41 cellular contexts compared by ENCODE assay signal in genomic region chr13:109139346-109139745, GRCh38.
"Had no signal": no experiment of that assay in that cellular context is flagged by ENCODE, and none has a peak within 500 bp of the region (broad histone marks: within the 10 kb centered on the region; RNA-seq: fewer than 3 reads in every experiment).

No MANE protein-coding gene starts in this region.

- H3K9me3 ChIP-seq: adrenal gland, ascending aorta, body of pancreas, breast epithelium had no signal

- H3K27me3 Mint-ChIP-seq: central memory CD8-positive, alpha-beta T cell had no signal

- DNase-seq: activated effector memory CD4-positive, alpha-beta T cell treated with anti-CD3 and anti-CD28 coated beads, Interleukin-2, amount 50 U/mL, for 16 hours; activated effector memory CD4-positive, alpha-beta T cell treated with Interleukin-2 at 50 U/mL for 16 hours; activated gamma-delta T cell; activated gamma-delta T cell treated with Interleukin-2 at 50 U/mL for 16 hours; activated naive CD4-positive, alpha-beta T cell; activated naive CD4-positive, alpha-beta T cell treated with anti-CD3 and anti-CD28 coated beads for 36 hours; activated naive CD4-positive, alpha-beta T cell treated with anti-CD3 and anti-CD28 coated beads, Interleukin-2, amount 10 ng/mL, durations not matched to agents 7 days and 5 days; activated naive CD4-positive, alpha-beta T cell treated with anti-CD3 and anti-CD28 coated beads, Interleukin-2, amount 50 U/mL, for 16 hours; activated naive CD4-positive, alpha-beta T cell treated with Interleukin-2 at 50 U/mL for 16 hours; activated naive CD8-positive, alpha-beta T cell treated with anti-CD3 and anti-CD28 coated beads for 36 hours; activated naive CD8-positive, alpha-beta T cell treated with anti-CD3 and anti-CD28 coated beads, Interleukin-2, amount 10 ng/mL, durations not matched to agents 7 days and 5 days; activated naive CD8-positive, alpha-beta T cell treated with anti-CD3 and anti-CD28 coated beads, Interleukin-2, amount 50 U/mL, for 24 hours; activated T-cell treated with anti-CD3 and anti-CD28 coated beads for 4 hours; activated T-cell treated with anti-CD3 and anti-CD28 coated beads, Interleukin-2, amount 50 U/mL, for 1 hour; activated T-cell treated with anti-CD3 and anti-CD28 coated beads, Interleukin-2, amount 50 U/mL, for 24 hours; activated T-cell treated with anti-CD3 and anti-CD28 coated beads, Interleukin-2, amount 50 U/mL, for 4 hours; activated T-cell treated with anti-CD3 and anti-CD28 coated beads, Interleukin-2, amount 50 U/mL, for 48 hours; activated T-cell treated with anti-CD3 and anti-CD28 coated beads, Interleukin-2, amount 50 U/mL, for 72 hours; adrenal gland; amniotic stem cell; amygdala; anterior cingulate cortex; aorta; body of pancreas; brain microvascular endothelial cell; caudate nucleus; central memory CD4-positive, alpha-beta T cell; cerebellar nuclear complex had no signal

- H3K4me3 ChIP-seq: ascending aorta, body of pancreas, cardiac muscle cell had no signal

- H3K4me3 Mint-ChIP-seq: activated naive CD4-positive, alpha-beta T cell treated with anti-CD3 and anti-CD28 coated beads for 36 hours; activated naive CD4-positive, alpha-beta T cell treated with anti-CD3 and anti-CD28 coated beads, Interleukin-2, amount 10 ng/mL, durations not matched to agents 7 days and 5 days; activated naive CD4-positive, alpha-beta T cell treated with anti-CD3 and anti-CD28 coated beads, Interleukin-2, amount 50 U/mL, for 24 hours; activated naive CD8-positive, alpha-beta T cell; activated naive CD8-positive, alpha-beta T cell treated with anti-CD3 and anti-CD28 coated beads for 36 hours; activated naive CD8-positive, alpha-beta T cell treated with anti-CD3 and anti-CD28 coated beads, Interleukin-2, amount 10 ng/mL, durations not matched to agents 7 days and 5 days; activated naive CD8-positive, alpha-beta T cell treated with anti-CD3 and anti-CD28 coated beads, Interleukin-2, amount 50 U/mL, for 24 hours; activated T-cell treated with anti-CD3 and anti-CD28 coated beads, Interleukin-2, amount 50 U/mL, for 24 hours; activated T-cell treated with anti-CD3 and anti-CD28 coated beads, Interleukin-2, amount 50 U/mL, for 4 hours; activated T-cell treated with anti-CD3 and anti-CD28 coated beads, Interleukin-2, amount 50 U/mL, for 72 hours; activated T-helper 1 cell treated with anti-CD3 and anti-CD28 coated beads, Interleukin-12 subunit alpha, Interleukin-12 subunit beta, Interleukin-2, Interleukin-4 antibody, amounts not matched to agents 30 ng/mL and 10 ng/mL and 1 ng/mL, durations not matched to agents 14 hours and 24 hours and 36 hours; activated T-helper 17 cell treated with anti-CD3 and anti-CD28 coated beads, Interleukin-2, amount 50 U/mL, for 72 hours; brain; central memory CD8-positive, alpha-beta T cell had no signal

- H3K9me3 Mint-ChIP-seq: activated naive CD4-positive, alpha-beta T cell treated with anti-CD3 and anti-CD28 coated beads for 36 hours; activated naive CD4-positive, alpha-beta T cell treated with anti-CD3 and anti-CD28 coated beads, Interleukin-2, amount 10 ng/mL, durations not matched to agents 7 days and 5 days; activated naive CD4-positive, alpha-beta T cell treated with anti-CD3 and anti-CD28 coated beads, Interleukin-2, amount 50 U/mL, for 24 hours; activated naive CD4-positive, alpha-beta T cell treated with anti-CD3 and anti-CD28 coated beads, Interleukin-2, amount 50 U/mL, for 72 hours; activated naive CD8-positive, alpha-beta T cell treated with anti-CD3 and anti-CD28 coated beads for 36 hours; activated naive CD8-positive, alpha-beta T cell treated with anti-CD3 and anti-CD28 coated beads, Interleukin-2, amount 10 ng/mL, durations not matched to agents 7 days and 5 days; activated naive CD8-positive, alpha-beta T cell treated with anti-CD3 and anti-CD28 coated beads, Interleukin-2, amount 50 U/mL, for 24 hours; activated T-cell treated with anti-CD3 and anti-CD28 coated beads, Interleukin-2, amount 50 U/mL, for 24 hours; activated T-cell treated with anti-CD3 and anti-CD28 coated beads, Interleukin-2, amount 50 U/mL, for 4 hours; activated T-cell treated with anti-CD3 and anti-CD28 coated beads, Interleukin-2, amount 50 U/mL, for 72 hours; activated T-helper 1 cell treated with anti-CD3 and anti-CD28 coated beads, Interleukin-12 subunit alpha, Interleukin-12 subunit beta, Interleukin-2, Interleukin-4 antibody, amounts not matched to agents 30 ng/mL and 10 ng/mL and 1 ng/mL, durations not matched to agents 14 hours and 24 hours and 36 hours; activated T-helper 17 cell treated with anti-CD3 and anti-CD28 coated beads, Interleukin-2, amount 50 U/mL, for 72 hours; activated T-helper 2 cell treated with anti-CD3 and anti-CD28 coated beads, Interferon-gamma antibody, Interleukin-2, Interleukin-4, amounts not matched to agents 10 μg/mL and 5 μg/mL and 100 μg/mL, durations not matched to agents 14 hours and 24 hours and 36 hours had no signal

- H3K27me3 ChIP-seq: adrenal gland, brain microvascular endothelial cell, cardiac muscle cell had no signal

- H3K36me3 ChIP-seq: adrenal gland, ascending aorta, brain microvascular endothelial cell, breast epithelium, cardiac muscle cell had no signal

- ATAC-seq: activated naive CD4-positive, alpha-beta T cell treated with anti-CD3 and anti-CD28 coated beads, Interleukin-2, amount 50 U/mL, for 72 hours; activated naive CD8-positive, alpha-beta T cell treated with anti-CD3 and anti-CD28 coated beads, Interleukin-2, amount 50 U/mL, for 24 hours; activated T-cell treated with anti-CD3 and anti-CD28 coated beads, Interleukin-2, amount 50 U/mL, for 4 hours; activated T-cell treated with anti-CD3 and anti-CD28 coated beads, Interleukin-2, amount 50 U/mL, for 72 hours; activated T-helper 17 cell treated with anti-CD3 and anti-CD28 coated beads, Interleukin-2, amount 50 U/mL, for 72 hours; body of pancreas had no signal

- H3K27ac Mint-ChIP-seq: activated naive CD4-positive, alpha-beta T cell treated with anti-CD3 and anti-CD28 coated beads for 36 hours; activated naive CD4-positive, alpha-beta T cell treated with anti-CD3 and anti-CD28 coated beads, Interleukin-2, amount 10 ng/mL, durations not matched to agents 7 days and 5 days; activated naive CD4-positive, alpha-beta T cell treated with anti-CD3 and anti-CD28 coated beads, Interleukin-2, amount 50 U/mL, for 24 hours; activated naive CD4-positive, alpha-beta T cell treated with anti-CD3 and anti-CD28 coated beads, Interleukin-2, amount 50 U/mL, for 72 hours; activated naive CD8-positive, alpha-beta T cell; activated naive CD8-positive, alpha-beta T cell treated with anti-CD3 and anti-CD28 coated beads for 36 hours; activated naive CD8-positive, alpha-beta T cell treated with anti-CD3 and anti-CD28 coated beads, Interleukin-2, amount 10 ng/mL, durations not matched to agents 7 days and 5 days; activated naive CD8-positive, alpha-beta T cell treated with anti-CD3 and anti-CD28 coated beads, Interleukin-2, amount 50 U/mL, for 24 hours; activated T-cell treated with anti-CD3 and anti-CD28 coated beads, Interleukin-2, amount 50 U/mL, for 24 hours; activated T-cell treated with anti-CD3 and anti-CD28 coated beads, Interleukin-2, amount 50 U/mL, for 72 hours; activated T-helper 1 cell treated with anti-CD3 and anti-CD28 coated beads, Interleukin-12 subunit alpha, Interleukin-12 subunit beta, Interleukin-2, Interleukin-4 antibody, amounts not matched to agents 30 ng/mL and 10 ng/mL and 1 ng/mL, durations not matched to agents 14 hours and 24 hours and 36 hours; activated T-helper 17 cell treated with anti-CD3 and anti-CD28 coated beads, Interleukin-2, amount 50 U/mL, for 72 hours; activated T-helper 2 cell treated with anti-CD3 and anti-CD28 coated beads, Interferon-gamma antibody, Interleukin-2, Interleukin-4, amounts not matched to agents 10 μg/mL and 5 μg/mL and 100 μg/mL, durations not matched to agents 14 hours and 24 hours and 36 hours; brain had no signal

- H3K4me1 ChIP-seq: body of pancreas, breast epithelium had no signal

- H3K4me1 Mint-ChIP-seq: activated naive CD4-positive, alpha-beta T cell treated with anti-CD3 and anti-CD28 coated beads, Interleukin-2, amount 10 ng/mL, durations not matched to agents 7 days and 5 days; activated naive CD4-positive, alpha-beta T cell treated with anti-CD3 and anti-CD28 coated beads, Interleukin-2, amount 50 U/mL, for 24 hours; activated naive CD8-positive, alpha-beta T cell treated with anti-CD3 and anti-CD28 coated beads for 36 hours; activated naive CD8-positive, alpha-beta T cell treated with anti-CD3 and anti-CD28 coated beads, Interleukin-2, amount 10 ng/mL, durations not matched to agents 7 days and 5 days; activated naive CD8-positive, alpha-beta T cell treated with anti-CD3 and anti-CD28 coated beads, Interleukin-2, amount 50 U/mL, for 24 hours; activated T-helper 17 cell treated with anti-CD3 and anti-CD28 coated beads, Interleukin-2, amount 50 U/mL, for 72 hours; brain; central memory CD8-positive, alpha-beta T cell had no signal

- H3K27ac ChIP-seq: adrenal gland, ascending aorta, body of pancreas, brain microvascular endothelial cell, breast epithelium, cardiac muscle cell had no signal

- FAIRE-seq: astrocyte, bronchial epithelial cell had no signal

- H3K36me3 Mint-ChIP-seq: activated naive CD4-positive, alpha-beta T cell treated with anti-CD3 and anti-CD28 coated beads, Interleukin-2, amount 10 ng/mL, durations not matched to agents 7 days and 5 days; activated naive CD4-positive, alpha-beta T cell treated with anti-CD3 and anti-CD28 coated beads, Interleukin-2, amount 50 U/mL, for 24 hours; activated naive CD8-positive, alpha-beta T cell; activated naive CD8-positive, alpha-beta T cell treated with anti-CD3 and anti-CD28 coated beads, Interleukin-2, amount 10 ng/mL, durations not matched to agents 7 days and 5 days had no signal
